Comparison of ENCODE assay signal across 10 cellular contexts in the genomic region with DNA sequence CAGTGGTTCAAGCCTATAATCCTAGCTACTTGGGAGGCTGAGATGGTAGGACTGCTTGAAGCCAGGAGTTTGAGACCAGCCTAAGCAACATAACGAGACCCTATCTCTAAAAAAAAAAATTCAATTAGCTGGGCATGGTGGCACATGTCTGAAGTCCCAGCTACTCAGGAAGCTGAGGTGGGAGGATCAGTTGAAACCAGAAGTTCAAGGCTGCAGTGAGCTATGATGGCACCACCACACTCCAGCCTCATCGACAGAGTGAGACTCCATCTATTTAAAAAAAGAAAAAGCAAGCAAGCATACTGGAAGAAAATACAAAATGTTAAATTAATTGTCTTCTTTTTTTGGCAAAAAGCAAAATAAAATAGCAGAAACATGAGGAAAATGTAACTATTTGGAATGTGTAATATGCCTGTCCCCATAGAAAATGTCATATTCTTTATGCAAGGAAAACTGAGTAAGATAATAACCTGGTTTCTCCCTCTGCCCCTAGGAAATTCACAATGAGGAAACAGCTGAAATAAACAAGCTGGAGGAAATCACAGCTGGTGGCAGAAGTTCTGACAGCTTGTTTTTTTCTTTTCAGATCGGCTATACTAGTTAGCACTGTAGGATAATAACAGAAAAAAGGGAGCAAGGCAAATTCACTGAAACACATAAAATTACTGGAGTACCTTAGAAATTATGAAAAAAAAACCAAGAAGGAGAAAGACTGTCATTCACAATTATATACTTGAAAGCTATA. TPM values are rescaled to one million over a fixed set of nuclear protein-coding genes. Genes with fewer than 3 reads are reported as not detected.
DNase-seq lines count a peak whose midpoint lies in the region; ATAC-seq and TF ChIP-seq lines count a peak whose summit lies in the region.
"Had no signal": no experiment of that assay in that cellular context is flagged by ENCODE, and none has a peak within 500 bp of the region (broad histone marks: within the 10 kb centered on the region; RNA-seq: fewer than 3 reads in every experiment).

No MANE protein-coding gene starts in this region.

- H3K36me3 Mint-ChIP-seq in activated T-cell treated with anti-CD3 and anti-CD28 coated beads, Interleukin-2, amount 50 U/mL, for 4 hours (ENCODE audit: insufficient read depth) = peaks cover 31% of the 10 kb centered on the region
- H3K36me3 Mint-ChIP-seq in type B pancreatic cell = peaks cover 19% of the 10 kb centered on the region

- peaks cover 73% of the 10 kb centered on the region for H3K4me1 Mint-ChIP-seq in activated T-cell treated with anti-CD3 and anti-CD28 coated beads, Interleukin-2, amount 50 U/mL, for 4 hours (ENCODE audit: low read depth)
- peaks cover 34% of the 10 kb centered on the region for H3K4me1 Mint-ChIP-seq in type B pancreatic cell (ENCODE audit: unreplicated experiment)

- no peak for DNase-seq in activated T-cell treated with anti-CD3 and anti-CD28 coated beads, Interleukin-2, amount 50 U/mL, for 4 hours
- no peak for DNase-seq in activated T-cell treated with anti-CD3 and anti-CD28 coated beads, Interleukin-2, amount 50 U/mL, for 1 hour
- DNase-seq in lower lobe of right lung (no peak), type B pancreatic cell (ENCODE audit: extremely low spot score, unreplicated experiment) (no peak), DMS79 treated with DMSO at 0.1 percent for 48 hours (lab: John Stamatoyannopoulos, UW) (no peak), NCI-H187 treated with DMSO at 0.1 percent for 48 hours (lab: John Stamatoyannopoulos, UW) (no peak)
- DNase-seq in stimulated activated CD4-positive, alpha-beta T cell treated with anti-CD3 and anti-CD28 coated beads, Interleukin-4, amount 100 ng/mL, for 4 hours = no peak

- peaks cover 35% of the 10 kb centered on the region for H3K4me1 ChIP-seq in lower lobe of right lung

- peak overlapping the region; percentile 84 for H3K27ac Mint-ChIP-seq in type B pancreatic cell

- H3K27ac ChIP-seq in angular gyrus (ENCODE audit: low read depth, low read length) (peak overlapping the region; percentile 11), lower lobe of right lung (peak overlapping the region; percentile 12)
- H3K27ac ChIP-seq: HL-60 had no signal

- TF ChIP-seq CTCF in lower lobe of right lung (IDR thresholded peaks at IDR 0.05) = no peak
- no peak for TF ChIP-seq CTCF in type B pancreatic cell (conservative IDR thresholded peaks at IDR 0.05)

- peaks cover 4% of the 10 kb centered on the region for H3K36me3 ChIP-seq in lower lobe of right lung

- no peak overlapping the region for H3K4me3 ChIP-seq in lower lobe of right lung
- H3K4me3 ChIP-seq: skin epidermis had no signal

- intact Hi-C loops in lower lobe of right lung (cut with DNase I) = no loop called here

- no peaks in the 10 kb centered on the region for H3K27me3 ChIP-seq in lower lobe of right lung (ENCODE audit: low read depth)

- H3K27me3 Mint-ChIP-seq in activated T-cell treated with anti-CD3 and anti-CD28 coated beads, Interleukin-2, amount 50 U/mL, for 4 hours (ENCODE audit: low read depth) = no peaks in the 10 kb centered on the region
- H3K27me3 Mint-ChIP-seq in type B pancreatic cell = no peaks in the 10 kb centered on the region

- no peaks in the 10 kb centered on the region for H3K9me3 ChIP-seq in lower lobe of right lung

- no peaks in the 10 kb centered on the region for H3K9me3 Mint-ChIP-seq in activated T-cell treated with anti-CD3 and anti-CD28 coated beads, Interleukin-2, amount 50 U/mL, for 4 hours
- peaks cover 5% of the 10 kb centered on the region for H3K9me3 Mint-ChIP-seq in type B pancreatic cell

- peak in 1 of 2 donors; percentile 46 for ATAC-seq in activated T-cell treated with anti-CD3 and anti-CD28 coated beads, Interleukin-2, amount 50 U/mL, for 4 hours
- no peak for ATAC-seq in lower lobe of right lung

- peak overlapping the region; percentile 9 for H3K4me3 Mint-ChIP-seq in activated T-cell treated with anti-CD3 and anti-CD28 coated beads, Interleukin-2, amount 50 U/mL, for 4 hours
- H3K4me3 Mint-ChIP-seq in type B pancreatic cell = peak overlapping the region; percentile 49

RNA-seq across cellular contexts. Expression of a gene that starts 48.5 kb away (rescaled TPM):
- total RNA-seq in activated T-cell treated with anti-CD3 and anti-CD28 coated beads, Interleukin-2, amount 50 U/mL, for 4 hours = 10 to 100 TPM; 14.9 to 18.5 (median 15.8) TPM
- 40.0 TPM for total RNA-seq in lower lobe of right lung
- 29.8 and 30.0 TPM in 2 replicates for total RNA-seq in type B pancreatic cell (ENCODE audit: low replicate concordance)
